Comparison of ENCODE assay signal across 19 cellular contexts in genomic region chr16:12629271-12629670, GRCh38.
DNase-seq lines count a peak whose midpoint lies in the region; ATAC-seq, FAIRE-seq and TF ChIP-seq lines count a peak whose summit lies in the region.
"Had no signal": no experiment of that assay in that cellular context is flagged by ENCODE, and none has a peak within 500 bp of the region (broad histone marks: within the 10 kb centered on the region; RNA-seq: fewer than 3 reads in every experiment).

No MANE protein-coding gene starts in this region.

- no peak overlapping the region for H3K27ac Mint-ChIP-seq in stimulated activated effector memory CD8-positive, alpha-beta T cell treated with anti-CD3 and anti-CD28 coated beads, Interleukin-12 subunit alpha, Interleukin-12 subunit beta, amount 100 ng/mL, for 72 hours
- H3K27ac Mint-ChIP-seq: CD14-positive monocyte; CD4-positive, alpha-beta memory T cell had no signal

- POLR2A ChIA-PET in A549 (lab: Yijun Ruan, JAX) = no interaction called here

- peaks cover 28% of the 10 kb centered on the region for H3K4me1 ChIP-seq in A549
- H3K4me1 ChIP-seq: BLaER1, HAP-1 had no signal

- no peaks in the 10 kb centered on the region for H3K9me3 Mint-ChIP-seq in stimulated activated effector memory CD8-positive, alpha-beta T cell treated with anti-CD3 and anti-CD28 coated beads, Interleukin-12 subunit alpha, Interleukin-12 subunit beta, amount 100 ng/mL, for 72 hours

- peak; percentile 63 to 80; a peak in 4 of 6 replicates for ATAC-seq in A549
- no peak for ATAC-seq in stimulated activated effector memory CD8-positive, alpha-beta T cell treated with anti-CD3 and anti-CD28 coated beads, Interleukin-12 subunit alpha, Interleukin-12 subunit beta, amount 100 ng/mL, for 72 hours
- ATAC-seq: GM12878 had no signal

- no peak for TF ChIP-seq POLR2A in A549 (IDR thresholded peaks at IDR 0.05; ENCODE audit: low read length)

- H3K36me3 Mint-ChIP-seq in stimulated activated effector memory CD8-positive, alpha-beta T cell treated with anti-CD3 and anti-CD28 coated beads, Interleukin-12 subunit alpha, Interleukin-12 subunit beta, amount 100 ng/mL, for 72 hours = no peaks in the 10 kb centered on the region
- H3K36me3 Mint-ChIP-seq: CD4-positive, alpha-beta memory T cell had no signal

- peak overlapping the region; percentile 47 for H3K4me2 ChIP-seq in A549
- H3K4me2 ChIP-seq: BLaER1 had no signal

- CTCF ChIA-PET in A549 (lab: Yijun Ruan, JAX) = interaction anchor here (0.7 kb wide), 1 partner anchor 78 kb away, joined by 3 read pairs; no protein-coding TSS in a partner anchor

- H3K27ac ChIP-seq in A549 = peak overlapping the region; percentile 20 to 60; a peak in 5 of 6 replicates
- H3K27ac ChIP-seq: BLaER1, GM23248 had no signal

- no peak for FAIRE-seq in A549 (lab: Jason Lieb, UNC)
- FAIRE-seq: A204.1, GM12878, GM19239 had no signal

- no peaks in the 10 kb centered on the region for H3K9me3 ChIP-seq in A549
- H3K9me3 ChIP-seq: BLaER1, HAP-1 had no signal

- DNase-seq in A549 (ENCODE audit: low read depth in 1 of 2, low spot score in 1 of 2) (peak; percentile 17 to 67), HT1080 (ENCODE audit: low read depth) (peak; percentile 7), RPMI7951 (ENCODE audit: low read depth) (peak; percentile 24), mesenteric fat pad (ENCODE audit: low spot score) (peak; percentile 30), GM20000 (ENCODE audit: low spot score) (no peak), NCI-H1417 (lab: John Stamatoyannopoulos, UW) (no peak), KG1 (lab: John Stamatoyannopoulos, UW) (no peak)
- DNase-seq in stimulated activated effector memory CD8-positive, alpha-beta T cell treated with anti-CD3 and anti-CD28 coated beads, Interleukin-12 subunit alpha, Interleukin-12 subunit beta, amount 100 ng/mL, for 72 hours (ENCODE audit: low spot score in 2 of 2) = no peak
- DNase-seq: CD4-positive, alpha-beta memory T cell; DMS153; DMS79; GF-D8; GM23248 had no signal

- no peak for TF ChIP-seq RAD21 in A549 (conservative IDR thresholded peaks at IDR 0.05 in 1 of 2, IDR thresholded peaks at IDR 0.05 in 1 of 2)

- no peak for TF ChIP-seq EP300 in A549 (IDR thresholded peaks at IDR 0.05)

- H3K4me3 Mint-ChIP-seq in stimulated activated effector memory CD8-positive, alpha-beta T cell treated with anti-CD3 and anti-CD28 coated beads, Interleukin-12 subunit alpha, Interleukin-12 subunit beta, amount 100 ng/mL, for 72 hours = no peak overlapping the region
- H3K4me3 Mint-ChIP-seq: CD14-positive monocyte; CD4-positive, alpha-beta memory T cell had no signal

- H3K4me1 Mint-ChIP-seq in stimulated activated effector memory CD8-positive, alpha-beta T cell treated with anti-CD3 and anti-CD28 coated beads, Interleukin-12 subunit alpha, Interleukin-12 subunit beta, amount 100 ng/mL, for 72 hours = no peaks in the 10 kb centered on the region
- H3K4me1 Mint-ChIP-seq: CD14-positive monocyte; CD4-positive, alpha-beta memory T cell had no signal

- WGBS in A549 (ENCODE audit: missing lambda C conversion rate) = 35% methylated on average over 7 of the region's 9 CpGs

- no peak overlapping the region for H3K4me3 ChIP-seq in A549
- H3K4me3 ChIP-seq: BLaER1, GM12878, GM23248, HAP-1 had no signal

- TF ChIP-seq CTCF in A549 (IDR thresholded peaks at IDR 0.05) = no peak
- no peak for TF ChIP-seq CTCF in GM20000 (IDR thresholded peaks at IDR 0.05; ENCODE audit: extremely low read depth, missing control alignments)

TF ChIP-seq in A549, 52 proteins besides CTCF, POLR2A, EP300 and RAD21:
- TF ChIP-seq SREBF2 (IDR thresholded peaks at IDR 0.05) (no peak), BCL3 (IDR thresholded peaks at IDR 0.05) (no peak), REST (IDR thresholded peaks at IDR 0.05) (no peak), ESRRA (IDR thresholded peaks at IDR 0.05; ENCODE audit: borderline replicate concordance, low read length) (no peak)

Comparison
In these comparisons a context has a peak if more than half of its experiments do, and no peak if none do; other contexts are left out.
1. DNase-seq: peak in A549 (2 of 2), HT1080 (single experiment), RPMI7951 (single experiment) and mesenteric fat pad (single experiment); none in GM20000 (single experiment), stimulated activated effector memory CD8-positive, alpha-beta T cell treated with anti-CD3 and anti-CD28 coated beads, Interleukin-12 subunit alpha, Interleukin-12 subunit beta, amount 100 ng/mL, for 72 hours (0 of 2), NCI-H1417 (0 of 3) and KG1 (single experiment).